Comparison of ENCODE assay signal across 3 cellular contexts in genomic region chr2:101004671-101005325, GRCh38.
TF ChIP-seq lines count a peak whose summit lies in the region.

No MANE protein-coding gene starts in this region.

TF ChIP-seq in SK-N-SH, 30 proteins besides CTCF, POLR2A, EP300 and RAD21 (continued from another document):
- TF ChIP-seq MAX (IDR thresholded peaks at IDR 0.05; ENCODE audit: low read depth) = no peak
- no peak for TF ChIP-seq EZH2phosphoT487 (IDR thresholded peaks at IDR 0.05; ENCODE audit: borderline replicate concordance, low read depth)
- no peak for TF ChIP-seq TCF12 (IDR thresholded peaks at IDR 0.05)
- TF ChIP-seq CHD2 (IDR thresholded peaks at IDR 0.05; ENCODE audit: low read length, partially characterized antibody) = no peak
- TF ChIP-seq RFX5 (IDR thresholded peaks at IDR 0.05; ENCODE audit: low read length) = no peak
- no peak for TF ChIP-seq POLR2AphosphoS5 (IDR thresholded peaks at IDR 0.05; ENCODE audit: low read depth, low read length)
- TF ChIP-seq RCOR1 (IDR thresholded peaks at IDR 0.05; ENCODE audit: low read length) = no peak
- TF ChIP-seq GATA2 (CRISPR knock-in tag; IDR thresholded peaks at IDR 0.05) = no peak
- no peak for TF ChIP-seq SIN3A (IDR thresholded peaks at IDR 0.05; ENCODE audit: borderline replicate concordance, low read depth, low read length)
- TF ChIP-seq FOSL2 (IDR thresholded peaks at IDR 0.05; ENCODE audit: borderline replicate concordance, low read depth) = no peak
- TF ChIP-seq FOXM1 (IDR thresholded peaks at IDR 0.05; ENCODE audit: low read depth) = no peak
- no peak for TF ChIP-seq GABPA (IDR thresholded peaks at IDR 0.05; ENCODE audit: low read depth)
- no peak for TF ChIP-seq TEAD4 (IDR thresholded peaks at IDR 0.05; ENCODE audit: borderline replicate concordance, insufficient read depth)
- TF ChIP-seq TAF1 (IDR thresholded peaks at IDR 0.05; ENCODE audit: borderline replicate concordance, low read depth, low read length) = no peak
- TF ChIP-seq RXRA (IDR thresholded peaks at IDR 0.05; ENCODE audit: borderline replicate concordance, low read depth) = no peak
- no peak for TF ChIP-seq MEF2A (IDR thresholded peaks at IDR 0.05; ENCODE audit: borderline replicate concordance, low read depth)
- TF ChIP-seq REST (IDR thresholded peaks at IDR 0.05; ENCODE audit: low read depth, low read length) = no peak
- TF ChIP-seq YY1 (IDR thresholded peaks at IDR 0.05; ENCODE audit: low read depth) = no peak

TF ChIP-seq in SK-N-SH treated with all-trans-retinoic acid at 6 μM for 48 hours, 23 proteins besides CTCF, POLR2A, EP300 and RAD21 (continued from another document):
- TF ChIP-seq PPARA (CRISPR knock-in tag; IDR thresholded peaks at IDR 0.05; ENCODE audit: borderline replicate concordance) (no peak), OSR1 (CRISPR knock-in tag; IDR thresholded peaks at IDR 0.05) (no peak), RARB (CRISPR knock-in tag; IDR thresholded peaks at IDR 0.05) (no peak), CSDC2 (CRISPR knock-in tag; IDR thresholded peaks at IDR 0.05) (no peak), ARNTL (CRISPR knock-in tag; IDR thresholded peaks at IDR 0.05; ENCODE audit: borderline replicate concordance, low read depth) (no peak), TSHZ2 (CRISPR knock-in tag; IDR thresholded peaks at IDR 0.05) (no peak), TOX (CRISPR knock-in tag; IDR thresholded peaks at IDR 0.05; ENCODE audit: borderline replicate concordance) (no peak), ZFP3 (CRISPR knock-in tag; IDR thresholded peaks at IDR 0.05) (no peak), SNAI2 (CRISPR knock-in tag; IDR thresholded peaks at IDR 0.05) (no peak), ZC3H10 (CRISPR knock-in tag; IDR thresholded peaks at IDR 0.05) (no peak), BACH2 (CRISPR knock-in tag; IDR thresholded peaks at IDR 0.05; ENCODE audit: borderline replicate concordance) (no peak), GLIS3 (CRISPR knock-in tag; IDR thresholded peaks at IDR 0.05) (no peak), ZNF70 (CRISPR knock-in tag; IDR thresholded peaks at IDR 0.05) (no peak), ZNF565 (CRISPR knock-in tag; conservative IDR thresholded peaks at IDR 0.05; ENCODE audit: low read depth) (no peak), CREB5 (CRISPR knock-in tag; IDR thresholded peaks at IDR 0.05; ENCODE audit: low read depth) (no peak), POU6F1 (CRISPR knock-in tag; IDR thresholded peaks at IDR 0.05; ENCODE audit: borderline replicate concordance, low read depth) (no peak), ESRRG (CRISPR knock-in tag; IDR thresholded peaks at IDR 0.05) (no peak)
TF ChIP-seq in SK-N-SH treated with all-trans-retinoic acid at 6 μM for 48 hours: peak in this region for 0.

TF ChIP-seq in K562, 482 proteins besides CTCF, POLR2A, EP300 and RAD21 (continued from another document):
- TF ChIP-seq POLR2AphosphoS2 (IDR thresholded peaks at IDR 0.05; ENCODE audit: low read length) (0 out of 2 replicates have a peak, but pooled peaks have one; percentile 27), SLC30A9 (CRISPR knock-in tag; IDR thresholded peaks at IDR 0.05) (no peak), SMC3 (conservative IDR thresholded peaks at IDR 0.05; ENCODE audit: insufficient read depth, low read depth, low read length) (no peak), ZNF512 (tag; IDR thresholded peaks at IDR 0.05) (no peak), BCLAF1 (IDR thresholded peaks at IDR 0.05; ENCODE audit: borderline replicate concordance in 1 of 2, control insufficient read depth in 1 of 2, low read depth in 2 of 2, low read length in 1 of 2) (no peak; a peak in 1 of 4 replicates), FOXA3 (CRISPR knock-in tag; conservative IDR thresholded peaks at IDR 0.05 in 1 of 2, IDR thresholded peaks at IDR 0.05 in 1 of 2) (no peak), ASH1L (IDR thresholded peaks at IDR 0.05; ENCODE audit: borderline replicate concordance, low read depth, partially characterized antibody) (no peak), HMGN3 (IDR thresholded peaks at IDR 0.05; ENCODE audit: borderline replicate concordance, extremely low read depth, insufficient read length, low read depth, low read length) (no peak), ZNF133 (CRISPR knock-in tag; IDR thresholded peaks at IDR 0.05) (no peak), THRAP3 (IDR thresholded peaks at IDR 0.05; ENCODE audit: borderline replicate concordance) (no peak), PHF20 (IDR thresholded peaks at IDR 0.05; ENCODE audit: partially characterized antibody) (no peak), IRF2 (CRISPR knock-in tag; IDR thresholded peaks at IDR 0.05) (no peak), ATF1 (CRISPR knock-in tag; IDR thresholded peaks at IDR 0.05) (no peak), ATF1 (tag; IDR thresholded peaks at IDR 0.05) (no peak), MCM2 (IDR thresholded peaks at IDR 0.05; ENCODE audit: low read depth) (no peak), U2AF1 (optimal IDR thresholded peaks at IDR 0.05; ENCODE audit: low read depth, low read length) (no peak), ZFP36 (IDR thresholded peaks at IDR 0.05; ENCODE audit: low read depth, low read length, partially characterized antibody) (no peak), CBX5 (IDR thresholded peaks at IDR 0.05; ENCODE audit: borderline replicate concordance, low read depth) (no peak), POLR2B (IDR thresholded peaks at IDR 0.05; ENCODE audit: low read depth, partially characterized antibody) (peak; percentile 22), ZBTB5 (IDR thresholded peaks at IDR 0.05) (no peak), GTF2A2 (tag; IDR thresholded peaks at IDR 0.05) (no peak), CC2D1A (IDR thresholded peaks at IDR 0.05) (no peak), ZNF445 (CRISPR knock-in tag; IDR thresholded peaks at IDR 0.05; ENCODE audit: low read depth) (no peak), NCOA4 (IDR thresholded peaks at IDR 0.05; ENCODE audit: partially characterized antibody) (no peak), SUPT5H (IDR thresholded peaks at IDR 0.05) (0 out of 2 replicates have a peak, but pooled peaks have one; percentile 50), TCF7 (IDR thresholded peaks at IDR 0.05; ENCODE audit: borderline replicate concordance) (no peak)
